8 cellular contexts compared by ENCODE assay signal in genomic region chr15:92809064-92809879, GRCh38.
DNase-seq lines count a peak whose midpoint lies in the region; ATAC-seq, FAIRE-seq and TF ChIP-seq lines count a peak whose summit lies in the region.

No MANE protein-coding gene starts in this region.

- no peak for FAIRE-seq in bronchial epithelial cell (lab: Jason Lieb, UNC)

- H3K36me3 ChIP-seq in bronchial epithelial cell (ENCODE audit: control insufficient read depth, insufficient read depth, low read length), result no peaks in the 10 kb centered on the region
- no peaks in the 10 kb centered on the region for H3K36me3 ChIP-seq in spleen

- H3K27ac ChIP-seq in spleen, result peak overlapping the region; percentile 93 to 100 (median 98)

- intact Hi-C loops in spleen (cut with DNase I; ENCODE audit: low total_unique reads), result loop anchor here (5.0 kb wide), 1 partner anchor 108 kb away; no protein-coding TSS in a partner anchor

- H3K9me3 ChIP-seq in spleen, result no peaks in the 10 kb centered on the region

- H3K4me3 ChIP-seq in WI38 (ENCODE audit: low read depth, low read length) (peak overlapping the region; percentile 56), bronchial epithelial cell (ENCODE audit: low read depth, low read length) (peak overlapping the region; percentile 46), spleen (peak overlapping the region; percentile 44 to 77 (median 52))

- 0 to 1% (median 0%) methylated on average over 68 to 80 of the region's 80 CpGs for WGBS in spleen, 5 donors

- no peaks in the 10 kb centered on the region for H3K27me3 ChIP-seq in bronchial epithelial cell (ENCODE audit: control insufficient read depth, insufficient read depth, low read length)
- no peaks in the 10 kb centered on the region for H3K27me3 ChIP-seq in spleen (replicated peaks in 1 of 7)

- peak; percentile 83 for ATAC-seq in GM18909 (IDR thresholded peaks at IDR 0.05; ENCODE audit: poor library complexity, unreplicated experiment)
- peak; percentile 79 for ATAC-seq in HG03159 (IDR thresholded peaks at IDR 0.05; ENCODE audit: unreplicated experiment)

- TF ChIP-seq POLR2A in spleen (IDR thresholded peaks at IDR 0.05), result peak in 1 of 3 donors; percentile 65

- peaks cover 10 to 84% (median 44%) of the 10 kb centered on the region in 6 donors for H3K4me1 ChIP-seq in spleen

- TF ChIP-seq CTCF in AG09319 (IDR thresholded peaks at IDR 0.05; ENCODE audit: low read depth, low read length) (peak; percentile 42), WI38 (IDR thresholded peaks at IDR 0.05; ENCODE audit: low read depth, low read length) (peak; percentile 68), bronchial epithelial cell (IDR thresholded peaks at IDR 0.05; ENCODE audit: insufficient read depth, low read length, severe bottlenecking) (peak; percentile 80), spleen (IDR thresholded peaks at IDR 0.05 in 8 of 11, conservative IDR thresholded peaks at IDR 0.05 in 3 of 11) (peak; percentile 97 to 100 (median 100))

- DNase-seq in AG09319 (ENCODE audit: extremely low read depth, low read depth) (peak; percentile 93), NCI-H2196 treated with DMSO at 0.1 percent for 48 hours (lab: John Stamatoyannopoulos, UW; ENCODE audit: unreplicated experiment) (peak; percentile 83), bronchial epithelial cell (ENCODE audit: low read depth) (peak; percentile 91), inferior parietal cortex (ENCODE audit: extremely low spot score) (peak; percentile 93), spleen (peak; percentile 100)

Comparison
In these comparisons a context has a peak if more than half of its experiments do, and no peak if none do; other contexts are left out.
1. Peak in every context shown above with its lines: DNase-seq, ATAC-seq, H3K4me3 ChIP-seq and H3K27ac ChIP-seq.
2. CTCF ChIP-seq: peak in every context shown above with its lines; median percentile 100 in spleen; 80 in bronchial epithelial cell; 68 in WI38; 42 in AG09319.